In the genomic region with DNA sequence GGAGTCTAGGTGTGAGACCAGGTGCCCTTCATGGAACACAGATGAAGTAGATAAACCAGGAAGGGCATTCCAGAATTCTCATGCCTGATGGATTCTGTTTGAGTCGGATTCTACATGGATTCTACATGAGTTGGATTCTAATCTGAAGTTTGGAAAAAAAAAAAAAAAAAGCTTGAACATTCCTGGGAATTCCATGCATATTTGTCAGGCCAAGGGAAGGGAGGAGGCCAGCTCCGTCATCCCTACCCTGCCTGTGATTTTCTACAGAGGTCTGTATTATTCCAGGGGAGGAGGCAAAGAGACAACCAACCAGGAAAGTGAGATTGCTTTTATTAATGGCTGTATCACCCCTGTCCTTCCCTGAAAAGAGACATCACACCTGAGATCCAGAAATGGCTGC, we compare ENCODE assay signal across 15 cellular contexts. TPM values are rescaled to one million over a fixed set of nuclear protein-coding genes. Genes with fewer than 3 reads are reported as not detected.
A peak's percentile ranks its signal among the peaks of the same experiment; 100 is the strongest.
DNase-seq lines count a peak whose midpoint lies in the region; ATAC-seq, FAIRE-seq and TF ChIP-seq lines count a peak whose summit lies in the region.
"Had no signal": no experiment of that assay in that cellular context is flagged by ENCODE, and none has a peak within 500 bp of the region (broad histone marks: within the 10 kb centered on the region; RNA-seq: fewer than 3 reads in every experiment).

No MANE protein-coding gene starts in this region.

- peaks cover 2% of the 10 kb centered on the region for H3K27me3 Mint-ChIP-seq in astrocyte (ENCODE audit: low read depth, unreplicated experiment)

- H3K27me3 ChIP-seq in SK-N-SH (ENCODE audit: insufficient read depth), result no peaks in the 10 kb centered on the region
- no peaks in the 10 kb centered on the region for H3K27me3 ChIP-seq in astrocyte (ENCODE audit: insufficient read depth, low read length)

- H3K4me1 ChIP-seq in SK-N-SH (ENCODE audit: control insufficient read depth in 1 of 2, insufficient read depth in 2 of 2, low read depth in 1 of 2, low read length in 1 of 2) (no peaks in the 10 kb centered on the region; a peak in 1 of 4 replicates), astrocyte (ENCODE audit: insufficient read depth, low read length) (peaks cover 20% of the 10 kb centered on the region)
- H3K4me1 ChIP-seq: upper lobe of right lung had no signal

- H3K36me3 ChIP-seq in SK-N-SH (replicated peaks in 1 of 2; ENCODE audit: control insufficient read depth in 1 of 2, insufficient read depth in 2 of 2, low read length in 1 of 2) (no peaks in the 10 kb centered on the region), astrocyte (ENCODE audit: insufficient read depth, low read length) (no peaks in the 10 kb centered on the region)

- TF ChIP-seq EP300 in SK-N-SH (IDR thresholded peaks at IDR 0.05; ENCODE audit: borderline replicate concordance in 1 of 2, low read depth in 1 of 2, low read length in 1 of 2), result no peak

- H3K27ac ChIP-seq in SK-N-SH (ENCODE audit: low read depth in 2 of 2, low read length in 1 of 2) (no peak overlapping the region), astrocyte (ENCODE audit: low read depth, low read length) (peak overlapping the region; percentile 28)
- H3K27ac ChIP-seq: 22Rv1, upper lobe of right lung had no signal

- no peak overlapping the region for H3K4me3 ChIP-seq in SK-N-SH (ENCODE audit: low read depth in 2 of 2, low read length in 1 of 2)
- H3K4me3 ChIP-seq in astrocyte (ENCODE audit: insufficient read depth, low read depth, low read length), result no peak overlapping the region
- H3K4me3 ChIP-seq: upper lobe of right lung had no signal

- no peaks in the 10 kb centered on the region for H3K36me3 Mint-ChIP-seq in astrocyte (ENCODE audit: low read depth, unreplicated experiment)

- POLR2A ChIA-PET in SK-N-SH (lab: Yijun Ruan, JAX), result no interaction called here

- H3K9me3 Mint-ChIP-seq in astrocyte (ENCODE audit: unreplicated experiment), result no peaks in the 10 kb centered on the region

- H3K4me1 Mint-ChIP-seq in astrocyte (ENCODE audit: low read depth, unreplicated experiment), result peaks cover 14% of the 10 kb centered on the region

- CTCF ChIA-PET in SK-N-SH (lab: Yijun Ruan, JAX), result no interaction called here

- peaks cover 12% of the 10 kb centered on the region for H3F3A ChIP-seq in SK-N-SH (replicated peaks; ENCODE audit: insufficient read depth)

- H3K4me2 ChIP-seq in SK-N-SH (no peak overlapping the region), astrocyte (ENCODE audit: low read length) (peak overlapping the region; percentile 56)

- no peaks in the 10 kb centered on the region for H3K9me2 ChIP-seq in SK-N-SH

- no peak for DNase-seq in SK-N-SH
- DNase-seq in HT1080 (ENCODE audit: low read depth), result peak; percentile 84
- DNase-seq in astrocyte (ENCODE audit: low read depth), result peak; percentile 59
- peak; percentile 79 for DNase-seq in kidney tubule cell (ENCODE audit: low spot score)
- DNase-seq in NCI-H1694 treated with DMSO at 0.1 percent for 48 hours (lab: John Stamatoyannopoulos, UW), result no peak
- no peak for DNase-seq in KBM-7
- DNase-seq: activated CD8-positive, alpha-beta memory T cell treated with anti-CD3 and anti-CD28 coated beads, Interleukin-2, amount 50 U/mL, for 48 hours; effector CD8-positive, alpha-beta T cell; hypothalamus; MV-4-11; upper lobe of right lung had no signal

- peak; percentile 20 for FAIRE-seq in astrocyte (lab: Jason Lieb, UNC)

- H4K20me1 ChIP-seq in SK-N-SH (ENCODE audit: insufficient read depth), result no peaks in the 10 kb centered on the region
- H4K20me1 ChIP-seq in astrocyte (ENCODE audit: insufficient read depth, low read length), result no peaks in the 10 kb centered on the region

- TF ChIP-seq RAD21 in SK-N-SH (IDR thresholded peaks at IDR 0.05; ENCODE audit: low read length), result no peak

- H2AFZ ChIP-seq in SK-N-SH (ENCODE audit: low read depth) (no peak overlapping the region), astrocyte (ENCODE audit: low read depth, low read length) (no peak overlapping the region)

- in situ Hi-C loops in KBM-7 (cut with MboI; ENCODE audit: low pct_unique_long_range_greater_than_20kb, low sequenced_read_pairs), result no loop called here

- H3K79me2 ChIP-seq in SK-N-SH (ENCODE audit: insufficient read depth) (no peaks in the 10 kb centered on the region), astrocyte (ENCODE audit: insufficient read depth, low read length) (no peaks in the 10 kb centered on the region)

- ATAC-seq in SK-N-SH treated with all-trans-retinoic acid at 6 μM for 48 hours (peak; percentile 61; the same call in 2 of the 3 replicates), HG03135 (IDR thresholded peaks at IDR 0.05; ENCODE audit: unreplicated experiment) (no peak)
- ATAC-seq: upper lobe of right lung had no signal

- H3K9ac ChIP-seq in SK-N-SH (no peak overlapping the region), astrocyte (ENCODE audit: low read length) (no peak overlapping the region)

- H3K4me3 Mint-ChIP-seq in astrocyte (ENCODE audit: unreplicated experiment), result no peak overlapping the region

- peak overlapping the region; percentile 27 for H3K27ac Mint-ChIP-seq in astrocyte (ENCODE audit: unreplicated experiment)

- no peak for TF ChIP-seq CTCF in SK-N-SH (IDR thresholded peaks at IDR 0.05)
- TF ChIP-seq CTCF in astrocyte (IDR thresholded peaks at IDR 0.05; ENCODE audit: insufficient read depth, low read depth, low read length), result no peak

- WGBS in SK-N-SH (ENCODE audit: low lambda C conversion rate), result 54% methylated on average over 2 of the region's 2 CpGs

- H3K9me3 ChIP-seq in SK-N-SH (0 out of 2 replicates have a peak, but pooled peaks cover 3% of the 10 kb centered on the region), astrocyte (ENCODE audit: insufficient read depth, low read depth, low read length) (no peaks in the 10 kb centered on the region)
- H3K9me3 ChIP-seq: upper lobe of right lung had no signal

TF ChIP-seq in SK-N-SH treated with all-trans-retinoic acid at 6 μM for 48 hours, 23 proteins besides CTCF, POLR2A, EP300 and RAD21 (continues in another document):
- TF ChIP-seq, protein P1, sequence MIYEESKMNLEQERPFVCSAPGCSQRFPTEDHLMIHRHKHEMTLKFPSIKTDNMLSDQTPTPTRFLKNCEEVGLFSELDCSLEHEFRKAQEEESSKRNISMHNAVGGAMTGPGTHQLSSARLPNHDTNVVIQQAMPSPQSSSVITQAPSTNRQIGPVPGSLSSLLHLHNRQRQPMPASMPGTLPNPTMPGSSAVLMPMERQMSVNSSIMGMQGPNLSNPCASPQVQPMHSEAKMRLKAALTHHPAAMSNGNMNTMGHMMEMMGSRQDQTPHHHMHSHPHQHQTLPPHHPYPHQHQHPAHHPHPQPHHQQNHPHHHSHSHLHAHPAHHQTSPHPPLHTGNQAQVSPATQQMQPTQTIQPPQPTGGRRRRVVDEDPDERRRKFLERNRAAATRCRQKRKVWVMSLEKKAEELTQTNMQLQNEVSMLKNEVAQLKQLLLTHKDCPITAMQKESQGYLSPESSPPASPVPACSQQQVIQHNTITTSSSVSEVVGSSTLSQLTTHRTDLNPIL (CRISPR knock-in tag; IDR thresholded peaks at IDR 0.05; ENCODE audit: low read depth), result no peak
- TF ChIP-seq OSR1 (CRISPR knock-in tag; IDR thresholded peaks at IDR 0.05) (no peak), GLIS3 (CRISPR knock-in tag; IDR thresholded peaks at IDR 0.05) (no peak), TOX (CRISPR knock-in tag; IDR thresholded peaks at IDR 0.05; ENCODE audit: borderline replicate concordance) (no peak), PPARA (CRISPR knock-in tag; IDR thresholded peaks at IDR 0.05; ENCODE audit: borderline replicate concordance) (no peak)

TF ChIP-seq in SK-N-SH, 30 proteins besides CTCF, POLR2A, EP300 and RAD21:
- TF ChIP-seq, protein P2, sequence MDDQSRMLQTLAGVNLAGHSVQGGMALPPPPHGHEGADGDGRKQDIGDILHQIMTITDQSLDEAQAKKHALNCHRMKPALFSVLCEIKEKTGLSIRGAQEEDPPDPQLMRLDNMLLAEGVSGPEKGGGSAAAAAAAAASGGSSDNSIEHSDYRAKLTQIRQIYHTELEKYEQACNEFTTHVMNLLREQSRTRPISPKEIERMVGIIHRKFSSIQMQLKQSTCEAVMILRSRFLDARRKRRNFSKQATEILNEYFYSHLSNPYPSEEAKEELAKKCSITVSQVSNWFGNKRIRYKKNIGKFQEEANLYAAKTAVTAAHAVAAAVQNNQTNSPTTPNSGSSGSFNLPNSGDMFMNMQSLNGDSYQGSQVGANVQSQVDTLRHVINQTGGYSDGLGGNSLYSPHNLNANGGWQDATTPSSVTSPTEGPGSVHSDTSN (IDR thresholded peaks at IDR 0.05), result no peak
- TF ChIP-seq SIN3A (IDR thresholded peaks at IDR 0.05; ENCODE audit: borderline replicate concordance, low read depth, low read length) (no peak), RCOR1 (IDR thresholded peaks at IDR 0.05; ENCODE audit: low read length) (no peak), TAF1 (IDR thresholded peaks at IDR 0.05; ENCODE audit: borderline replicate concordance, low read depth, low read length) (no peak), TEAD4 (IDR thresholded peaks at IDR 0.05; ENCODE audit: borderline replicate concordance, insufficient read depth) (no peak), GATA2 (CRISPR knock-in tag; IDR thresholded peaks at IDR 0.05) (no peak), FOXM1 (IDR thresholded peaks at IDR 0.05; ENCODE audit: low read depth) (no peak), JUND (IDR thresholded peaks at IDR 0.05) (no peak)
- TF ChIP-seq, protein P3, sequence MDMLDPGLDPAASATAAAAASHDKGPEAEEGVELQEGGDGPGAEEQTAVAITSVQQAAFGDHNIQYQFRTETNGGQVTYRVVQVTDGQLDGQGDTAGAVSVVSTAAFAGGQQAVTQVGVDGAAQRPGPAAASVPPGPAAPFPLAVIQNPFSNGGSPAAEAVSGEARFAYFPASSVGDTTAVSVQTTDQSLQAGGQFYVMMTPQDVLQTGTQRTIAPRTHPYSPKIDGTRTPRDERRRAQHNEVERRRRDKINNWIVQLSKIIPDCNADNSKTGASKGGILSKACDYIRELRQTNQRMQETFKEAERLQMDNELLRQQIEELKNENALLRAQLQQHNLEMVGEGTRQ (IDR thresholded peaks at IDR 0.05; ENCODE audit: borderline replicate concordance, low read depth, low read length), result no peak
- TF ChIP-seq, protein P4, sequence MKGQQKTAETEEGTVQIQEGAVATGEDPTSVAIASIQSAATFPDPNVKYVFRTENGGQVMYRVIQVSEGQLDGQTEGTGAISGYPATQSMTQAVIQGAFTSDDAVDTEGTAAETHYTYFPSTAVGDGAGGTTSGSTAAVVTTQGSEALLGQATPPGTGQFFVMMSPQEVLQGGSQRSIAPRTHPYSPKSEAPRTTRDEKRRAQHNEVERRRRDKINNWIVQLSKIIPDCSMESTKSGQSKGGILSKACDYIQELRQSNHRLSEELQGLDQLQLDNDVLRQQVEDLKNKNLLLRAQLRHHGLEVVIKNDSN (IDR thresholded peaks at IDR 0.05; ENCODE audit: borderline replicate concordance, low read depth), result no peak

RNA-seq across cellular contexts. Expression of a gene that starts 27.8 kb away (rescaled TPM):
- polyA plus RNA-seq in SK-N-SH (2012; rRNA removed), result not detected in 2 replicates
- polyA plus RNA-seq in SK-N-SH (2012; cell fraction: cytosol; rRNA removed), result not detected in 2 replicates
- polyA plus RNA-seq in SK-N-SH (2012; cell fraction: nucleus; rRNA removed), result not detected in 2 replicates
- total RNA-seq in HT1080 (2014; rRNA removed; shearing (Covaris generic)), result 0.29 TPM in 1 of 2 replicates, not detected in the other
- not detected in 2 replicates for polyA plus RNA-seq in HT1080 (2015; cell fraction: cytosol; rRNA removed)
- polyA plus RNA-seq in HT1080 (2015; cell fraction: nucleus; rRNA removed), result 0.25 TPM in 1 of 2 replicates, not detected in the other
- not detected in 2 replicates for total RNA-seq in astrocyte
- total RNA-seq: omental fat pad, upper lobe of right lung had no signal

Comparison
In these comparisons a context has a peak if more than half of its experiments do, and no peak if none do; other contexts are left out.
1. DNase-seq: peak in HT1080 (single experiment), astrocyte (single experiment) and kidney tubule cell (single experiment); none in SK-N-SH (single experiment), NCI-H1694 treated with DMSO at 0.1 percent for 48 hours (single experiment) and KBM-7 (single experiment).